Comparison of ENCODE assay signal across 20 cellular contexts in the genomic region with DNA sequence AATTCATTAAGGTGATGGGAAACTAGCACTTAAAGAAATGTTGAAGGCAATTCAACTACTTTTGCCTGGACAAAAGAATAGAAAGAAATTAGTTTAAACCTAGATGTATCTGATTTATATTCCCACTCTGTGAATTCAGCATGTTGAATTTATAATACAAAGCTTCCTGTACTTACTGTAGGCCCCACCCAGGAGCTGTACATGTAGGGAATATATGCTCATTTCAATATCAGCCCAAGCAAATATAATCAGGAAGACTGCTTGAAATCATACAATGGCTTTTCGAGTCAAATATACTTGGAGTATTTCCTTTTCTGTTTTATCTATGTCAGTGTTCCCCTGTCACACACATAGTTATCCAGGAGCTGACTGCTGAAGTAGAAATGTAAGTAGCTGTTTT.
DNase-seq lines count a peak whose midpoint lies in the region; ATAC-seq and TF ChIP-seq lines count a peak whose summit lies in the region.
"Had no signal": no experiment of that assay in that cellular context is flagged by ENCODE, and none has a peak within 500 bp of the region (broad histone marks: within the 10 kb centered on the region; RNA-seq: fewer than 3 reads in every experiment).

No MANE protein-coding gene starts in this region.

- POLR2A ChIA-PET in CD4-positive, alpha-beta T cell (lab: Charles Lee): interaction anchor here (1.0 kb wide), 1 partner anchor 104 kb away, joined by 3 read pairs; no protein-coding TSS in a partner anchor

- H3K27me3 ChIP-seq in right lobe of liver (no peaks in the 10 kb centered on the region), aorta (ENCODE audit: control insufficient read depth in 1 of 2, insufficient read depth in 2 of 2, low read length in 1 of 2) (no peaks in the 10 kb centered on the region)
- no peaks in the 10 kb centered on the region for H3K27me3 ChIP-seq in CD4-positive, alpha-beta T cell (ENCODE audit: control insufficient read depth, insufficient read depth, low read length)
- H3K27me3 ChIP-seq: BLaER1 had no signal

- H3K4me1 ChIP-seq in right lobe of liver (no peaks in the 10 kb centered on the region), aorta (ENCODE audit: control insufficient read depth in 1 of 2, insufficient read depth in 2 of 2, low read length in 2 of 2) (no peaks in the 10 kb centered on the region)

- H3K27ac ChIP-seq in right lobe of liver: no peak overlapping the region
- H3K27ac ChIP-seq in aorta (ENCODE audit: low read depth in 1 of 2, low read length in 2 of 2): no peak overlapping the region
- H3K27ac ChIP-seq in CD4-positive, alpha-beta T cell (ENCODE audit: low read depth, low read length): no peak overlapping the region
- H3K27ac ChIP-seq: BLaER1 had no signal

- H3K36me3 ChIP-seq in right lobe of liver: no peaks in the 10 kb centered on the region
- peaks cover 2 to 4% of the 10 kb centered on the region in 2 donors for H3K36me3 ChIP-seq in aorta (ENCODE audit: control insufficient read depth in 1 of 2, insufficient read depth in 2 of 2, low read length in 1 of 2)

- H3K4me1 Mint-ChIP-seq in T-helper 17 cell: peaks cover 16% of the 10 kb centered on the region
- peaks cover 59% of the 10 kb centered on the region for H3K4me1 Mint-ChIP-seq in brain
- peaks cover 15% of the 10 kb centered on the region for H3K4me1 Mint-ChIP-seq in nephron progenitor cell
- H3K4me1 Mint-ChIP-seq in CD4-positive, alpha-beta T cell (ENCODE audit: low read depth): peaks cover 30% of the 10 kb centered on the region
- H3K4me1 Mint-ChIP-seq: GM23338, H9 had no signal

- H3K27ac Mint-ChIP-seq in T-helper 17 cell (no peak overlapping the region), brain (peak overlapping the region in 4 of 5 experiments; percentile 4 to 93 (median 32)), nephron progenitor cell (peak overlapping the region; percentile 1)
- no peak overlapping the region for H3K27ac Mint-ChIP-seq in CD4-positive, alpha-beta T cell
- H3K27ac Mint-ChIP-seq: B cell, CD14-positive monocyte, GM23338, H9 had no signal

- no peaks in the 10 kb centered on the region for H3K9me3 ChIP-seq in T-helper 17 cell (ENCODE audit: control insufficient read depth, low read length, poor library complexity, severe bottlenecking)
- no peaks in the 10 kb centered on the region for H3K9me3 ChIP-seq in right lobe of liver
- H3K9me3 ChIP-seq in aorta (ENCODE audit: control insufficient read depth, low read length): no peaks in the 10 kb centered on the region
- H3K9me3 ChIP-seq in CD4-positive, alpha-beta T cell (ENCODE audit: control insufficient read depth, low read length): no peaks in the 10 kb centered on the region
- H3K9me3 ChIP-seq: BLaER1 had no signal

- intact Hi-C loops in left colon (cut with DNase I, micrococcal nuclease) (no loop called here), right lobe of liver (cut with DNase I) (no loop called here), aorta (cut with DNase I) (no loop called here)
- intact Hi-C loops in CD4-positive, alpha-beta T cell (cut with DNase I, micrococcal nuclease): no loop called here

- TF ChIP-seq POLR2A in right lobe of liver (IDR thresholded peaks at IDR 0.05): no peak

- CTCF ChIA-PET in CD4-positive, alpha-beta T cell (lab: Charles Lee): no interaction called here

- peaks cover 0 to under 1% (median 0%) of the 10 kb centered on the region in 5 experiments for H3K9me3 Mint-ChIP-seq in brain
- H3K9me3 Mint-ChIP-seq in nephron progenitor cell: no peaks in the 10 kb centered on the region
- no peaks in the 10 kb centered on the region for H3K9me3 Mint-ChIP-seq in CD4-positive, alpha-beta T cell
- H3K9me3 Mint-ChIP-seq: CD14-positive monocyte, GM23338, H9 had no signal

- peaks cover 4% of the 10 kb centered on the region for H3K36me3 Mint-ChIP-seq in T-helper 17 cell (ENCODE audit: low read depth)
- peaks cover 8% of the 10 kb centered on the region for H3K36me3 Mint-ChIP-seq in brain
- no peaks in the 10 kb centered on the region for H3K36me3 Mint-ChIP-seq in nephron progenitor cell (ENCODE audit: low read depth)
- H3K36me3 Mint-ChIP-seq in CD4-positive, alpha-beta T cell (ENCODE audit: low read depth): peaks cover 49% of the 10 kb centered on the region

- no peak overlapping the region for H3K4me3 ChIP-seq in right lobe of liver
- no peak overlapping the region for H3K4me3 ChIP-seq in aorta (ENCODE audit: low read length in 2 of 2)
- H3K4me3 ChIP-seq: BLaER1, GM12878, GM23338 had no signal

- H3K4me3 Mint-ChIP-seq in T-helper 17 cell (peak overlapping the region; percentile 62), brain (peak overlapping the region in 1 of 5 experiments; percentile 54), nephron progenitor cell (no peak overlapping the region)
- H3K4me3 Mint-ChIP-seq in CD4-positive, alpha-beta T cell: no peak overlapping the region
- H3K4me3 Mint-ChIP-seq: B cell; CD14-positive monocyte; CD4-positive, alpha-beta memory T cell; GM23338; H9 had no signal

- ATAC-seq in T-helper 17 cell (no peak), left colon (peak; percentile 83), right lobe of liver (no peak), aorta (ENCODE audit: low FRiP score) (no peak), HG03039 (IDR thresholded peaks at IDR 0.05; ENCODE audit: unreplicated experiment) (no peak)
- no peak for ATAC-seq in CD4-positive, alpha-beta T cell (ENCODE audit: poor library complexity)
- ATAC-seq: GM12878, GM23338, HCT116 had no signal

- TF ChIP-seq CTCF in brain (conservative IDR thresholded peaks at IDR 0.05) (no peak), nephron progenitor cell (IDR thresholded peaks at IDR 0.05) (no peak), right lobe of liver (IDR thresholded peaks at IDR 0.05) (no peak)
- no peak for TF ChIP-seq CTCF in CD4-positive, alpha-beta T cell (IDR thresholded peaks at IDR 0.05)

- no peaks in the 10 kb centered on the region for H3K27me3 Mint-ChIP-seq in T-helper 17 cell
- H3K27me3 Mint-ChIP-seq in brain: no peaks in the 10 kb centered on the region
- no peaks in the 10 kb centered on the region for H3K27me3 Mint-ChIP-seq in nephron progenitor cell (ENCODE audit: low read depth, poor library complexity)
- no peaks in the 10 kb centered on the region for H3K27me3 Mint-ChIP-seq in CD4-positive, alpha-beta T cell
- H3K27me3 Mint-ChIP-seq: B cell; CD4-positive, alpha-beta memory T cell had no signal

- WGBS in right lobe of liver (ENCODE audit: insufficient coverage, low coverage, low lambda C conversion rate, missing lambda C conversion rate): 83% methylated on average over 1 of the region's 1 CpG
- WGBS in aorta, 2 donors: 59 to 70% methylated on average over 1 of the region's 1 CpG

- no peak for DNase-seq in T-helper 17 cell
- no peak for DNase-seq in left colon
- no peak for DNase-seq in nephron progenitor cell
- DNase-seq in right lobe of liver: no peak
- no peak for DNase-seq in aorta
- no peak for DNase-seq in CD4-positive, alpha-beta T cell
- DNase-seq: CD4-positive, alpha-beta memory T cell; DMS 273 treated with DMSO at 0.1 percent for 48 hours; DMS79; EL; GDM1; H9 had no signal

Comparison
In these comparisons a context has a peak if more than half of its experiments do, and no peak if none do; other contexts are left out.
1. H3K27ac Mint-ChIP-seq: peak in brain (4 of 5) and nephron progenitor cell (single experiment); none in T-helper 17 cell (single experiment) and CD4-positive, alpha-beta T cell (single experiment).